7 cellular contexts compared by ENCODE assay signal in the genomic region with DNA sequence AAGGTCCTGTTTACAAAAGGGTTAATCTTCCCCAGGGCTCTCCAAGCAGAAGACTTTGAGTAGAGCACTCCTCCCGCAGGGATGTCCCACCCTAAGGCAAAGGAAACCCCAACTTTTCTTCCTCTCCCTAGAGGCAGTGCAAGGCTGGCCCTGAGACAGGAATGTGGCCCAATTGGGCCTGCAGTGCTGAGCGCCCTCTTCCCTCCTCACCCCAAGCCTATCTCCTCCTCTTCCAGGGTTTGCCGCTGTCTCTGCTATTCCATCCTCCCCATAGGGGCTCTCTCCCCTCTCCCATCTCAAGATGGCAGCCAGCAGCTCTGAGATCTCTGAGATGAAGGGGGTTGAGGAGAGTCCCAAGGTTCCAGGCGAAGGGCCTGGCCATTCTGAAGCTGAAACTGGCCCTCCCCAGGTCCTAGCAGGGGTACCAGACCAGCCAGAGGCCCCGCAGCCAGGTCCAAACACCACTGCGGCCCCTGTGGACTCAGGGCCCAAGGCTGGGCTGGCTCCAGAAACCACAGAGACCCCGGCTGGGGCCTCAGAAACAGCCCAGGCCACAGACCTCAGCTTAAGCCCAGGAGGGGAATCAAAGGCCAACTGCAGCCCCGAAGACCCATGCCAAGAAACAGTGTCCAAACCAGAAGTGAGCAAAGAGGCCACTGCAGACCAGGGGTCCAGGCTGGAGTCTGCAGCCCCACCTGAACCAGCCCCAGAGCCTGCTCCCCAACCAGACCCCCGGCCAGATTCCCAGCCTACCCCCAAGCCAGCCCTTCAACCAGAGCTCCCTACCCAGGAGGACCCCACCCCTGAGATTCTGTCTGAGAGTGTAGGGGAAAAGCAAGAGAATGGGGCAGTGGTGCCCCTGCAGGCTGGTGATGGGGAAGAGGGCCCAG. TPM values are rescaled to one million over a fixed set of nuclear protein-coding genes. Genes with fewer than 3 reads are reported as not detected.
DNase-seq lines count a peak whose midpoint lies in the region; ATAC-seq, FAIRE-seq and TF ChIP-seq lines count a peak whose summit lies in the region.
"Had no signal": no experiment of that assay in that cellular context is flagged by ENCODE, and none has a peak within 500 bp of the region (broad histone marks: within the 10 kb centered on the region; RNA-seq: fewer than 3 reads in every experiment).

No MANE protein-coding gene starts in this region.

- peak overlapping the region; percentile 91 to 92 for H3K4me2 ChIP-seq in H1 (ENCODE audit: insufficient read depth in 1 of 2, low read depth in 2 of 2, low read length in 2 of 2)

- peak overlapping the region; percentile 75 for H4K91ac ChIP-seq in H1 (replicated peaks; ENCODE audit: insufficient read length, low read length)

- peak overlapping the region; percentile 10 for H3K18ac ChIP-seq in H1 (ENCODE audit: extremely low read depth, low read length)

- TF ChIP-seq CTCF in LNCaP clone FGC (IDR thresholded peaks at IDR 0.05; ENCODE audit: control insufficient read depth, extremely low read depth, insufficient read depth) (no peak), H1 (IDR thresholded peaks at IDR 0.05; ENCODE audit: control extremely low read depth in 1 of 3, insufficient read depth in 1 of 3, low read depth in 1 of 3, low read length in 3 of 3) (no peak), sigmoid colon (IDR thresholded peaks at IDR 0.05) (no peak)

- H3K27ac ChIP-seq in H1 (ENCODE audit: low read depth, low read length) (no peak overlapping the region), sigmoid colon (peak overlapping the region; percentile 94 to 97 (median 95))

- H2BK120ac ChIP-seq in H1 (replicated peaks; ENCODE audit: low read depth, low read length) = no peak overlapping the region

- TF ChIP-seq POLR2A in H1 (IDR thresholded peaks at IDR 0.05; ENCODE audit: control extremely low read depth in 1 of 2, low read depth in 2 of 2, low read length in 2 of 2) (no peak), sigmoid colon (IDR thresholded peaks at IDR 0.05) (no peak)

- H3K4ac ChIP-seq in H1 (replicated peaks; ENCODE audit: insufficient read length, low read depth, low read length) = peak overlapping the region; percentile 27

- ATAC-seq in GM18870 (IDR thresholded peaks at IDR 0.05; ENCODE audit: unreplicated experiment) = no peak
- ATAC-seq in HG03139 (IDR thresholded peaks at IDR 0.05; ENCODE audit: unreplicated experiment) = no peak

- no peak overlapping the region for H2AFZ ChIP-seq in H1 (ENCODE audit: low read length)

- 0 out of 2 replicates have a peak overlapping the region, but pooled peaks have one; percentile 31 for H2BK15ac ChIP-seq in H1 (ENCODE audit: low read length)

- H3K56ac ChIP-seq in H1 (replicated peaks; ENCODE audit: insufficient read length, low read depth, low read length) = peak overlapping the region; percentile 34

- FAIRE-seq in H1 (lab: Jason Lieb, UNC) = no peak

- peak overlapping the region; percentile 88 for H4K8ac ChIP-seq in H1 (ENCODE audit: extremely low read depth, insufficient read depth, low read length)

- no peaks in the 10 kb centered on the region for H3K27me3 ChIP-seq in H1 (replicated peaks in 1 of 4; ENCODE audit: control insufficient read depth in 3 of 4, extremely low read depth in 1 of 4, insufficient read depth in 3 of 4, low read length in 3 of 4)
- H3K27me3 ChIP-seq in sigmoid colon = no peaks in the 10 kb centered on the region

- H3K36me3 ChIP-seq in H1 (ENCODE audit: control insufficient read depth in 2 of 4, insufficient read depth in 4 of 4, low read length in 3 of 4) = peaks cover 7 to 26% (median 11%) of the 10 kb centered on the region in 4 experiments
- H3K36me3 ChIP-seq in sigmoid colon = peaks cover 0 to 22% (median 8%) of the 10 kb centered on the region in 4 donors

- no peak overlapping the region for H2BK20ac ChIP-seq in H1 (ENCODE audit: low read length)

- no peak for TF ChIP-seq RAD21 in H1 (IDR thresholded peaks at IDR 0.05 in 1 of 2, conservative IDR thresholded peaks at IDR 0.05 in 1 of 2; ENCODE audit: low read depth in 2 of 2, low read length in 2 of 2)

- peak overlapping the region in 3 of 4 experiments; percentile 29 to 54 (median 50); a peak in 4 of 7 replicates for H3K9ac ChIP-seq in H1 (replicated peaks in 1 of 4; ENCODE audit: extremely low read depth in 1 of 4, low read depth in 3 of 4, low read length in 3 of 4)

- peak overlapping the region; percentile 7; the same call in 1 of the 2 replicates for H2BK12ac ChIP-seq in H1 (ENCODE audit: low read depth, low read length)

- peaks cover 6 to 30% of the 10 kb centered on the region in 2 experiments for H3K79me2 ChIP-seq in H1 (ENCODE audit: control insufficient read depth in 1 of 2, insufficient read depth in 2 of 2, low read length in 2 of 2)

- TF ChIP-seq EP300 in H1 (IDR thresholded peaks at IDR 0.05; ENCODE audit: borderline replicate concordance in 1 of 2, low read depth in 2 of 2, low read length in 2 of 2) = no peak
- TF ChIP-seq EP300 in sigmoid colon (IDR thresholded peaks at IDR 0.05) = no peak

- CTCF ChIA-PET in H1 (lab: Charles Lee; ENCODE audit: partially characterized antibody) = interaction anchor here (0.5 to 17.5 kb wide), 5 partner anchors 23 to 350 kb away, joined by 3 to 212 read pairs (median 4); no protein-coding TSS in a partner anchor

- H3K4me3 ChIP-seq in LNCaP clone FGC (ENCODE audit: low read depth, low read length) (peak overlapping the region; percentile 57), H1 (ENCODE audit: extremely low read depth in 1 of 4, insufficient read depth in 2 of 4, low read depth in 3 of 4, low read length in 4 of 4) (peak overlapping the region; percentile 75 to 85 (median 82)), sigmoid colon (peak overlapping the region; percentile 46 to 66 (median 60))

- H3K23me2 ChIP-seq in H1 (ENCODE audit: low read depth, low read length) = peaks cover 32% of the 10 kb centered on the region

- H3K23ac ChIP-seq in H1 (ENCODE audit: insufficient read length) = no peak overlapping the region

- POLR2A ChIA-PET in H1 (lab: Charles Lee; ENCODE audit: partially characterized antibody) = interaction anchor here (0.7 to 4.0 kb wide), 12 partner anchors 10 to 219 kb away, joined by 3 to 31 read pairs (median 4); a partner anchor contains a TSS

- no peak overlapping the region for H3K14ac ChIP-seq in H1 (ENCODE audit: insufficient read length)

- H4K5ac ChIP-seq in H1 (ENCODE audit: insufficient read length, low read depth, low read length) = peak overlapping the region; percentile 55

- H3K9me3 ChIP-seq in H1 (ENCODE audit: insufficient read depth in 2 of 2, low read depth in 1 of 2, low read length in 1 of 2) (no peaks in the 10 kb centered on the region), sigmoid colon (no peaks in the 10 kb centered on the region)

- intact Hi-C loops in sigmoid colon (cut with DNase I) = loop anchor here (5.0 to 10.0 kb wide), 3 partner anchors 254 to 842 kb away; a partner anchor contains a TSS

- H3K4me1 ChIP-seq in H1 (replicated peaks in 1 of 4; ENCODE audit: control insufficient read depth in 3 of 4, insufficient read depth in 4 of 4, low read length in 3 of 4) (peaks cover 0 to 52% (median 42%) of the 10 kb centered on the region in 4 experiments; a peak in 6 of 7 replicates), sigmoid colon (peaks cover 0 to 87% (median 80%) of the 10 kb centered on the region in 4 donors)

- no peaks in the 10 kb centered on the region; the same call in none of the 2 replicates for H3K79me1 ChIP-seq in H1 (ENCODE audit: low read depth, low read length)

- peak overlapping the region; percentile 89; the same call in 1 of the 2 replicates for H2BK5ac ChIP-seq in H1 (ENCODE audit: low read depth, low read length)

- WGBS in H1 (ENCODE audit: extremely low coverage in 1 of 2, insufficient coverage in 1 of 2, insufficient read length in 1 of 2, insufficient replicate concordance in 2 of 2, low coverage in 1 of 2, low lambda C conversion rate in 2 of 2, missing lambda C conversion rate in 1 of 2), 2 experiments = 58% methylated on average over 9 of the region's 9 CpGs; no CpG with 5 or more reads in 1 of the 2 experiments
- 76 to 78% methylated on average over 9 of the region's 9 CpGs for WGBS in sigmoid colon, 2 donors

- DNase-seq in LNCaP clone FGC (ENCODE audit: low read depth) (no peak), H1 (ENCODE audit: low read depth in 1 of 2, low spot score in 2 of 2) (no peak), sigmoid colon (no peak), COLO668 (lab: John Stamatoyannopoulos, UW; ENCODE audit: unreplicated experiment) (no peak)
- DNase-seq: amniotic stem cell had no signal

- no peak overlapping the region; the same call in 1 of the 2 replicates for H2AK5ac ChIP-seq in H1 (ENCODE audit: low read depth, low read length)

- peaks cover 14 to 19% of the 10 kb centered on the region in 2 experiments for H4K20me1 ChIP-seq in H1 (replicated peaks in 1 of 2; ENCODE audit: control insufficient read depth in 1 of 2, insufficient read depth in 2 of 2, low read length in 2 of 2)

RNA-seq across cellular contexts. Expression of a gene that starts 1.0 kb away (rescaled TPM):
- 12.8 and 16.6 TPM in 2 replicates for total RNA-seq in H1 (2021; fragmentation: NEBNext Ultra II Directional; extraction: Animal tissue kit (Norgen Biotek cat#: 25700))
- polyA plus RNA-seq in H1 (2011; rRNA removed) (32.6 and 49.7 TPM in 2 replicates), sigmoid colon (1 to 10 TPM in 1 of 3 donors, under 1 TPM in 1, not detected in 1; 0.69 to 2.2 TPM)
- polyA plus RNA-seq in H1 (2011; cell fraction: cytosol; rRNA removed) = 36.1 TPM
- 233 TPM for polyA plus RNA-seq in H1 (2011; cell fraction: nucleus; rRNA removed)
- polyA plus RNA-seq in H1 (2012, experiment 1 of 2) = 25.4 to 32.2 TPM (median 26.8 TPM) in 4 replicates
- polyA plus RNA-seq in H1 (2012, experiment 2 of 2) = 12.5 TPM
- 16.5 TPM for polyA plus RNA-seq in H1 (2013, experiment 1 of 2)
- 13.8 TPM for polyA plus RNA-seq in H1 (2013, experiment 2 of 2)
- 4.5 and 8.5 TPM in 2 replicates for polyA minus RNA-seq in H1 (2011; rRNA and poly(A)+ RNA removed)
- polyA minus RNA-seq in H1 (2011; cell fraction: cytosol; rRNA and poly(A)+ RNA removed) = 5.9 TPM
- polyA minus RNA-seq in H1 (2011; cell fraction: nucleus; rRNA and poly(A)+ RNA removed) = 29.9 TPM
- total RNA-seq in sigmoid colon = 10 to 100 TPM in 2 of 4 donors, 1 to 10 TPM in 2; 5.4 to 22.7 (median 9.6) TPM

RNA-seq across cellular contexts. Expression of a gene that starts 3.0 kb away (rescaled TPM):
- total RNA-seq in H1 (2021; fragmentation: NEBNext Ultra II Directional; extraction: Animal tissue kit (Norgen Biotek cat#: 25700)) = 56.4 and 56.6 TPM in 2 replicates
- polyA plus RNA-seq in H1 (2011; rRNA removed) = 35.4 and 53.5 TPM in 2 replicates
- polyA plus RNA-seq in H1 (2011; cell fraction: cytosol; rRNA removed) = 61.5 TPM
- polyA plus RNA-seq in H1 (2011; cell fraction: nucleus; rRNA removed) = 143 TPM
- polyA plus RNA-seq in H1 (2012, experiment 1 of 2) = 53.2 to 67.0 TPM (median 62.3 TPM) in 4 replicates
- 60.2 TPM for polyA plus RNA-seq in H1 (2012, experiment 2 of 2)
- polyA plus RNA-seq in H1 (2013, experiment 1 of 2) = 43.2 TPM
- 44.5 TPM for polyA plus RNA-seq in H1 (2013, experiment 2 of 2)
- polyA minus RNA-seq in H1 (2011; rRNA and poly(A)+ RNA removed) = 5.8 and 8.3 TPM in 2 replicates
- 19.6 TPM for polyA minus RNA-seq in H1 (2011; cell fraction: cytosol; rRNA and poly(A)+ RNA removed)
- 30.1 TPM for polyA minus RNA-seq in H1 (2011; cell fraction: nucleus; rRNA and poly(A)+ RNA removed)
- 10 to 100 TPM; 18.5 to 29.9 (median 25.7) TPM for total RNA-seq in sigmoid colon
- 10 to 100 TPM; 20.4 to 36.6 (median 29.1) TPM for polyA plus RNA-seq in sigmoid colon

RNA-seq across cellular contexts. Expression of a gene that starts 6.7 kb away (rescaled TPM):
- total RNA-seq in H1 (2021; fragmentation: NEBNext Ultra II Directional; extraction: Animal tissue kit (Norgen Biotek cat#: 25700)) = 376 and 380 TPM in 2 replicates
- polyA plus RNA-seq in H1 (2011; rRNA removed) = 219 and 357 TPM in 2 replicates
- 226 TPM for polyA plus RNA-seq in H1 (2011; cell fraction: cytosol; rRNA removed)
- 465 TPM for polyA plus RNA-seq in H1 (2011; cell fraction: nucleus; rRNA removed)
- 359 to 553 TPM (median 440 TPM) in 4 replicates for polyA plus RNA-seq in H1 (2012, experiment 1 of 2)
- polyA plus RNA-seq in H1 (2012, experiment 2 of 2) = 327 TPM
- polyA plus RNA-seq in H1 (2013, experiment 1 of 2) = 126 TPM
- polyA plus RNA-seq in H1 (2013, experiment 2 of 2) = 116 TPM
- polyA minus RNA-seq in H1 (2011; rRNA and poly(A)+ RNA removed) = 294 and 426 TPM in 2 replicates
- polyA minus RNA-seq in H1 (2011; cell fraction: cytosol; rRNA and poly(A)+ RNA removed) = 315 TPM
- 159 TPM for polyA minus RNA-seq in H1 (2011; cell fraction: nucleus; rRNA and poly(A)+ RNA removed)
- 100 to 1,000 TPM in 1 of 4 donors, 10 to 100 TPM in 3; 59.6 to 102 (median 67.2) TPM for total RNA-seq in sigmoid colon
- polyA plus RNA-seq in sigmoid colon = 100 to 1,000 TPM; 137 to 226 (median 192) TPM

RNA-seq across cellular contexts. Expression of a gene that starts 7.3 kb away (rescaled TPM):
- total RNA-seq in H1 (2021; fragmentation: NEBNext Ultra II Directional; extraction: Animal tissue kit (Norgen Biotek cat#: 25700)) = 1.9 and 2.9 TPM in 2 replicates
- polyA plus RNA-seq in H1 (2011; rRNA removed) = 1.9 and 4.3 TPM in 2 replicates
- 4.8 TPM for polyA plus RNA-seq in H1 (2011; cell fraction: cytosol; rRNA removed)
- 18.5 TPM for polyA plus RNA-seq in H1 (2011; cell fraction: nucleus; rRNA removed)
- polyA plus RNA-seq in H1 (2012, experiment 1 of 2) = 2.4 to 5.6 TPM (median 3.9 TPM) in 4 replicates
- 1.9 TPM for polyA plus RNA-seq in H1 (2012, experiment 2 of 2)
- polyA plus RNA-seq in H1 (2013, experiment 1 of 2) = 1.4 TPM
- polyA plus RNA-seq in H1 (2013, experiment 2 of 2) = 1.6 TPM
- 6.9 and 15.2 TPM in 2 replicates for polyA minus RNA-seq in H1 (2011; rRNA and poly(A)+ RNA removed)
- polyA minus RNA-seq in H1 (2011; cell fraction: cytosol; rRNA and poly(A)+ RNA removed) = 4.5 TPM
- 3.7 TPM for polyA minus RNA-seq in H1 (2011; cell fraction: nucleus; rRNA and poly(A)+ RNA removed)
- 10 to 100 TPM; 62.3 to 94.5 (median 68.6) TPM for total RNA-seq in sigmoid colon
- 100 to 1,000 TPM; 201 to 368 (median 265) TPM for polyA plus RNA-seq in sigmoid colon

RNA-seq across cellular contexts. Expression of a gene that starts 22.4 kb away (rescaled TPM):
- total RNA-seq in H1 (2021; fragmentation: NEBNext Ultra II Directional; extraction: Animal tissue kit (Norgen Biotek cat#: 25700)) = 142 and 145 TPM in 2 replicates
- polyA plus RNA-seq in H1 (2011; rRNA removed) = 139 and 161 TPM in 2 replicates
- 178 TPM for polyA plus RNA-seq in H1 (2011; cell fraction: cytosol; rRNA removed)
- 343 TPM for polyA plus RNA-seq in H1 (2011; cell fraction: nucleus; rRNA removed)
- polyA plus RNA-seq in H1 (2012, experiment 1 of 2) = 136 to 146 TPM (median 138 TPM) in 4 replicates
- polyA plus RNA-seq in H1 (2012, experiment 2 of 2) = 121 TPM
- 91.3 TPM for polyA plus RNA-seq in H1 (2013, experiment 1 of 2)
- polyA plus RNA-seq in H1 (2013, experiment 2 of 2) = 83.2 TPM
- polyA minus RNA-seq in H1 (2011; rRNA and poly(A)+ RNA removed) = 234 and 269 TPM in 2 replicates
- polyA minus RNA-seq in H1 (2011; cell fraction: cytosol; rRNA and poly(A)+ RNA removed) = 97.8 TPM
- 174 TPM for polyA minus RNA-seq in H1 (2011; cell fraction: nucleus; rRNA and poly(A)+ RNA removed)
- total RNA-seq in sigmoid colon = 10 to 100 TPM; 11.5 to 16.1 (median 13.7) TPM
- polyA plus RNA-seq in sigmoid colon = 10 to 100 TPM; 28.0 to 71.5 (median 31.2) TPM
